ENCODE assay signal across 1 cellular context in genomic region chr17:42554250-42555121, GRCh38.
TF ChIP-seq lines count a peak whose summit lies in the region.

No MANE protein-coding gene starts in this region.

TF ChIP-seq in HepG2, 621 proteins besides CTCF, POLR2A, EP300 and RAD21 (continued from another document and continues in another):
- TF ChIP-seq DMTF1 (CRISPR knock-in tag; IDR thresholded peaks at IDR 0.05) (no peak), ATRX (CRISPR knock-in tag; IDR thresholded peaks at IDR 0.05; ENCODE audit: borderline replicate concordance) (no peak), STAT6 (CRISPR knock-in tag; IDR thresholded peaks at IDR 0.05; ENCODE audit: borderline replicate concordance) (no peak), ZNF780A (CRISPR knock-in tag; IDR thresholded peaks at IDR 0.05) (peak; percentile 70; the same call in 1 of the 2 replicates), ZBTB49 (CRISPR knock-in tag; IDR thresholded peaks at IDR 0.05; ENCODE audit: borderline replicate concordance) (no peak), ZNF205 (CRISPR knock-in tag; IDR thresholded peaks at IDR 0.05) (peak; percentile 82), ZIK1 (CRISPR knock-in tag; IDR thresholded peaks at IDR 0.05; ENCODE audit: borderline replicate concordance, low read depth) (0 out of 2 replicates have a peak, but pooled peaks have one; percentile 76), MEIS1 (CRISPR knock-in tag; IDR thresholded peaks at IDR 0.05; ENCODE audit: borderline replicate concordance) (peak; percentile 80; the same call in 1 of the 2 replicates), ZSCAN31 (CRISPR knock-in tag; IDR thresholded peaks at IDR 0.05; ENCODE audit: low read depth) (peak; percentile 90), HMGXB3 (CRISPR knock-in tag; IDR thresholded peaks at IDR 0.05; ENCODE audit: borderline replicate concordance) (peak; percentile 88), NCOA2 (CRISPR knock-in tag; IDR thresholded peaks at IDR 0.05) (peak; percentile 58; the same call in 1 of the 2 replicates), AFF4 (CRISPR knock-in tag; IDR thresholded peaks at IDR 0.05) (0 out of 2 replicates have a peak, but pooled peaks have one; percentile 73), ZNF616 (CRISPR knock-in tag; IDR thresholded peaks at IDR 0.05; ENCODE audit: low read depth) (peak; percentile 91), MED8 (CRISPR knock-in tag; IDR thresholded peaks at IDR 0.05; ENCODE audit: insufficient replicate concordance) (peak; percentile 82), BORCS8-MEF2B (CRISPR knock-in tag; IDR thresholded peaks at IDR 0.05) (peak; percentile 74), ZSCAN20 (CRISPR knock-in tag; IDR thresholded peaks at IDR 0.05; ENCODE audit: borderline replicate concordance) (peak; percentile 47; the same call in 1 of the 2 replicates), SIN3A (IDR thresholded peaks at IDR 0.05; ENCODE audit: borderline replicate concordance, low read depth, low read length) (peak; percentile 89; the same call in 1 of the 2 replicates), GZF1 (CRISPR knock-in tag; IDR thresholded peaks at IDR 0.05) (peak; percentile 26; the same call in 1 of the 2 replicates), TARDBP (CRISPR knock-in tag; IDR thresholded peaks at IDR 0.05) (peak; percentile 77), ZNF207 (IDR thresholded peaks at IDR 0.05; ENCODE audit: borderline replicate concordance) (no peak), IKZF4 (CRISPR knock-in tag; IDR thresholded peaks at IDR 0.05; ENCODE audit: borderline replicate concordance, low read depth, not compliant biosample characterization) (no peak), BCLAF1 (IDR thresholded peaks at IDR 0.05) (no peak), ZBTB14 (CRISPR knock-in tag; IDR thresholded peaks at IDR 0.05) (peak; percentile 45; the same call in 1 of the 2 replicates), ZNF383 (CRISPR knock-in tag; IDR thresholded peaks at IDR 0.05; ENCODE audit: borderline replicate concordance) (no peak), SOX6 (IDR thresholded peaks at IDR 0.05) (no peak), SOX6 (CRISPR knock-in tag; IDR thresholded peaks at IDR 0.05) (peak; percentile 70), GPN1 (CRISPR knock-in tag; IDR thresholded peaks at IDR 0.05; ENCODE audit: borderline replicate concordance) (0 out of 2 replicates have a peak, but pooled peaks have one; percentile 60), ZNF569 (CRISPR knock-in tag; IDR thresholded peaks at IDR 0.05; ENCODE audit: borderline replicate concordance) (no peak), ZBTB8A (CRISPR knock-in tag; IDR thresholded peaks at IDR 0.05; ENCODE audit: borderline replicate concordance, low read depth) (no peak), SRY (CRISPR knock-in tag; IDR thresholded peaks at IDR 0.05) (peak; percentile 80), YY1 (IDR thresholded peaks at IDR 0.05; ENCODE audit: insufficient read depth, insufficient replicate concordance, low read depth, low read length) (peak; percentile 80), ZC3H13 (CRISPR knock-in tag; IDR thresholded peaks at IDR 0.05) (peak; percentile 89), ZNF672 (CRISPR knock-in tag; IDR thresholded peaks at IDR 0.05) (peak; percentile 90; the same call in 1 of the 2 replicates), TCF7L2 (IDR thresholded peaks at IDR 0.05; ENCODE audit: low read depth, low read length) (no peak), ZNF564 (CRISPR knock-in tag; IDR thresholded peaks at IDR 0.05) (peak; percentile 42; the same call in 1 of the 2 replicates), BRD4 (CRISPR knock-in tag; IDR thresholded peaks at IDR 0.05) (peak; percentile 91), KMT2A (CRISPR knock-in tag; IDR thresholded peaks at IDR 0.05) (peak; percentile 98), ZNF256 (CRISPR knock-in tag; conservative IDR thresholded peaks at IDR 0.05) (peak; percentile 69; the same call in 1 of the 2 replicates), ZNF367 (CRISPR knock-in tag; IDR thresholded peaks at IDR 0.05; ENCODE audit: borderline replicate concordance) (0 out of 2 replicates have a peak, but pooled peaks have one; percentile 46), SMC3 (IDR thresholded peaks at IDR 0.05; ENCODE audit: low read length) (no peak), SOX5 (CRISPR knock-in tag; IDR thresholded peaks at IDR 0.05; ENCODE audit: borderline replicate concordance) (peak; percentile 72; the same call in 1 of the 2 replicates), ZNF709 (CRISPR knock-in tag; IDR thresholded peaks at IDR 0.05) (peak; percentile 89), RBAK (CRISPR knock-in tag; IDR thresholded peaks at IDR 0.05) (no peak; the same call in 1 of the 2 replicates)
